1 cellular context compared by ENCODE assay signal in genomic region chr17:59469786-59470485, GRCh38.
TF ChIP-seq lines count a peak whose summit lies in the region.

No MANE protein-coding gene starts in this region.

TF ChIP-seq in HepG2, 621 proteins besides CTCF, POLR2A, EP300 and RAD21 (continued from another document and continues in another):
- TF ChIP-seq MTA3 (CRISPR knock-in tag; IDR thresholded peaks at IDR 0.05) (no peak), SNAPC5 (CRISPR knock-in tag; IDR thresholded peaks at IDR 0.05; ENCODE audit: borderline replicate concordance) (no peak; the same call in 1 of the 2 replicates), ZNF570 (CRISPR knock-in tag; IDR thresholded peaks at IDR 0.05; ENCODE audit: borderline replicate concordance) (no peak), FOXM1 (CRISPR knock-in tag; IDR thresholded peaks at IDR 0.05) (no peak), ZGPAT (CRISPR knock-in tag; IDR thresholded peaks at IDR 0.05) (peak; percentile 94), ZNF10 (CRISPR knock-in tag; IDR thresholded peaks at IDR 0.05; ENCODE audit: borderline replicate concordance, low read depth) (no peak), ZKSCAN5 (CRISPR knock-in tag; IDR thresholded peaks at IDR 0.05) (peak; percentile 14; the same call in 1 of the 2 replicates), KDM5B (CRISPR knock-in tag; IDR thresholded peaks at IDR 0.05; ENCODE audit: borderline replicate concordance) (0 out of 2 replicates have a peak, but pooled peaks have one; percentile 35), RBAK (CRISPR knock-in tag; IDR thresholded peaks at IDR 0.05) (0 out of 2 replicates have a peak, but pooled peaks have one; percentile 74), ZNF710 (CRISPR knock-in tag; IDR thresholded peaks at IDR 0.05; ENCODE audit: borderline replicate concordance) (peak; percentile 99), HDAC1 (CRISPR knock-in tag; IDR thresholded peaks at IDR 0.05) (peak; percentile 98), GMEB1 (CRISPR knock-in tag; IDR thresholded peaks at IDR 0.05; ENCODE audit: borderline replicate concordance) (peak; percentile 65; the same call in 1 of the 2 replicates), ZNF292 (CRISPR knock-in tag; IDR thresholded peaks at IDR 0.05; ENCODE audit: borderline replicate concordance, low read depth) (peak; percentile 98), TBX2 (CRISPR knock-in tag; IDR thresholded peaks at IDR 0.05; ENCODE audit: borderline replicate concordance) (peak; percentile 99), ATF7 (IDR thresholded peaks at IDR 0.05) (no peak), ATF7 (CRISPR knock-in tag; IDR thresholded peaks at IDR 0.05) (peak; percentile 87; the same call in 1 of the 2 replicates), ZMYM4 (CRISPR knock-in tag; IDR thresholded peaks at IDR 0.05) (peak; percentile 96), ATF6 (CRISPR knock-in tag; conservative IDR thresholded peaks at IDR 0.05) (no peak), ZNF317 (CRISPR knock-in tag; IDR thresholded peaks at IDR 0.05) (peak; percentile 39; the same call in 1 of the 2 replicates), ARID5B (CRISPR knock-in tag; IDR thresholded peaks at IDR 0.05) (peak; percentile 99), IKZF4 (CRISPR knock-in tag; IDR thresholded peaks at IDR 0.05; ENCODE audit: borderline replicate concordance, low read depth, not compliant biosample characterization) (peak; percentile 39), SIN3B (IDR thresholded peaks at IDR 0.05; ENCODE audit: low read length) (no peak), NBN (conservative IDR thresholded peaks at IDR 0.05) (no peak), TOPORS (CRISPR knock-in tag; IDR thresholded peaks at IDR 0.05) (peak; percentile 63; the same call in 1 of the 2 replicates), TFAP4 (IDR thresholded peaks at IDR 0.05; ENCODE audit: borderline replicate concordance, low read depth) (peak; percentile 67; the same call in 1 of the 2 replicates), ZNF382 (CRISPR knock-in tag; IDR thresholded peaks at IDR 0.05; ENCODE audit: borderline replicate concordance) (no peak), YEATS4 (CRISPR knock-in tag; IDR thresholded peaks at IDR 0.05; ENCODE audit: borderline replicate concordance) (peak; percentile 85; the same call in 1 of the 2 replicates), SAP130 (CRISPR knock-in tag; IDR thresholded peaks at IDR 0.05; ENCODE audit: low read depth) (peak; percentile 93), ZNF572 (CRISPR knock-in tag; IDR thresholded peaks at IDR 0.05) (no peak), SETDB1 (CRISPR knock-in tag; IDR thresholded peaks at IDR 0.05; ENCODE audit: borderline replicate concordance) (no peak), IRF2 (CRISPR knock-in tag; IDR thresholded peaks at IDR 0.05) (peak; percentile 93; the same call in 1 of the 2 replicates), ARNTL (CRISPR knock-in tag; IDR thresholded peaks at IDR 0.05) (peak; percentile 80; the same call in 1 of the 2 replicates), RFXANK (CRISPR knock-in tag; IDR thresholded peaks at IDR 0.05) (0 out of 2 replicates have a peak, but pooled peaks have one; percentile 42), RELA (CRISPR knock-in tag; IDR thresholded peaks at IDR 0.05) (no peak), ZZZ3 (CRISPR knock-in tag; IDR thresholded peaks at IDR 0.05; ENCODE audit: borderline replicate concordance) (no peak), NFE2L1 (CRISPR knock-in tag; IDR thresholded peaks at IDR 0.05; ENCODE audit: borderline replicate concordance) (no peak), CEBPB (IDR thresholded peaks at IDR 0.05; ENCODE audit: borderline replicate concordance, low read depth, low read length) (peak; percentile 80), ZBTB7B (CRISPR knock-in tag; IDR thresholded peaks at IDR 0.05) (peak; percentile 95), NPAS2 (CRISPR knock-in tag; IDR thresholded peaks at IDR 0.05; ENCODE audit: borderline replicate concordance) (no peak), PAWR (CRISPR knock-in tag; IDR thresholded peaks at IDR 0.05; ENCODE audit: borderline replicate concordance) (no peak), GLI4 (CRISPR knock-in tag; IDR thresholded peaks at IDR 0.05; ENCODE audit: borderline replicate concordance) (no peak), TBP (CRISPR knock-in tag; IDR thresholded peaks at IDR 0.05) (no peak), ZNF343 (CRISPR knock-in tag; IDR thresholded peaks at IDR 0.05) (peak; percentile 49; the same call in 1 of the 2 replicates), ZNF646 (CRISPR knock-in tag; IDR thresholded peaks at IDR 0.05) (peak; percentile 77; the same call in 1 of the 2 replicates), EEA1 (CRISPR knock-in tag; IDR thresholded peaks at IDR 0.05; ENCODE audit: borderline replicate concordance) (no peak), ZNF143 (CRISPR knock-in tag; IDR thresholded peaks at IDR 0.05) (peak; percentile 55; the same call in 1 of the 2 replicates), ZFP36L1 (CRISPR knock-in tag; IDR thresholded peaks at IDR 0.05) (no peak; the same call in 1 of the 2 replicates), HNRNPH1 (optimal IDR thresholded peaks at IDR 0.05; ENCODE audit: low read depth, low read length) (no peak), ZNF569 (CRISPR knock-in tag; IDR thresholded peaks at IDR 0.05; ENCODE audit: borderline replicate concordance) (no peak)
